29 cellular contexts compared by ENCODE assay signal in genomic region chr20:19727251-19727847, GRCh38. TPM values are rescaled to one million over a fixed set of nuclear protein-coding genes. Genes with fewer than 3 reads are reported as not detected.
"Had no signal": no experiment of that assay in that cellular context is flagged by ENCODE, and none has a peak within 500 bp of the region (broad histone marks: within the 10 kb centered on the region; RNA-seq: fewer than 3 reads in every experiment).

No MANE protein-coding gene starts in this region.

- H3K4me2 ChIP-seq: hepatocyte, neural progenitor cell, smooth muscle cell had no signal

- H3K27me3 Mint-ChIP-seq: naive B cell; natural killer cell treated with Interleukin-12 subunit alpha and Interleukin-12 subunit beta and Interleukin-15 and Interleukin-18, amount 100 ng/mL, for 72 hours had no signal

- H3K27ac ChIP-seq: colonic mucosa, esophagus squamous epithelium, heart left ventricle, hepatocyte, left lung, neural progenitor cell, prostate gland, right atrium auricular region, testis, tibial artery, upper lobe of left lung had no signal

- DNase-seq: colonic mucosa; dermis blood vessel endothelial cell; effector memory CD8-positive, alpha-beta T cell; erythroblast; esophagus squamous epithelium; foreskin melanocyte; heart left ventricle; left cardiac atrium; left lung; mesenchymal stem cell; mucosa of descending colon; naive B cell; stimulated activated CD4-positive, alpha-beta T cell treated with anti-CD3 and anti-CD28 coated beads, Interleukin-12 subunit alpha, Interleukin-12 subunit beta, amount 100 ng/mL, for 4 hours; stimulated activated CD4-positive, alpha-beta T cell treated with anti-CD3 and anti-CD28 coated beads, Interleukin-1b, Interleukin-23, amount 100 ng/mL, for 48 hours; stimulated activated CD4-positive, alpha-beta T cell treated with anti-CD3 and anti-CD28 coated beads, Interleukin-4, amount 100 ng/mL, for 1 hour; stimulated activated CD8-positive, alpha-beta memory T cell treated with anti-CD3 and anti-CD28 coated beads, Interleukin-4, amount 100 ng/mL, for 48 hours; stimulated activated naive CD8-positive, alpha-beta T cell treated with anti-CD3 and anti-CD28 coated beads, Interleukin-15, Interleukin-2, amounts not matched to agents 100 U/mL and 50 U/mL, for 24 hours; substantia nigra; testis; tibial artery; upper lobe of left lung had no signal

- H3K4me3 Mint-ChIP-seq: effector memory CD8-positive, alpha-beta T cell; mesothelial cell of epicardium; natural killer cell treated with Interleukin-12 subunit alpha and Interleukin-12 subunit beta and Interleukin-15 and Interleukin-18, amount 100 ng/mL, for 72 hours; neural progenitor cell had no signal

- H2AFZ ChIP-seq: hepatocyte, neural progenitor cell had no signal

- H3K27me3 ChIP-seq: colonic mucosa, esophagus squamous epithelium, heart left ventricle, hepatocyte, left lung, neural progenitor cell, right atrium auricular region, testis, tibial artery, upper lobe of left lung had no signal

- H3K36me3 ChIP-seq: colonic mucosa, esophagus squamous epithelium, heart left ventricle, left lung, neural progenitor cell, prostate gland, right atrium auricular region, upper lobe of left lung had no signal

- H3K36me3 Mint-ChIP-seq: mesothelial cell of epicardium; naive B cell; natural killer cell treated with Interleukin-12 subunit alpha and Interleukin-12 subunit beta and Interleukin-15 and Interleukin-18, amount 100 ng/mL, for 72 hours; neural progenitor cell had no signal

- H3K79me2 ChIP-seq: hepatocyte had no signal

- H3K27ac Mint-ChIP-seq: effector memory CD8-positive, alpha-beta T cell; mesothelial cell of epicardium; naive B cell; natural killer cell treated with Interleukin-12 subunit alpha and Interleukin-12 subunit beta and Interleukin-15 and Interleukin-18, amount 100 ng/mL, for 72 hours; neural progenitor cell had no signal

- H3K9ac ChIP-seq: neural progenitor cell had no signal

- H3K9me3 ChIP-seq: colonic mucosa, esophagus squamous epithelium, heart left ventricle, left lung, mucosa of descending colon, prostate gland, right atrium auricular region, testis, tibial artery, upper lobe of left lung had no signal

- H3K4me3 ChIP-seq: colonic mucosa, esophagus squamous epithelium, heart left ventricle, hepatocyte, left lung, mucosa of descending colon, neural progenitor cell, prostate gland, right atrium auricular region, smooth muscle cell, testis, tibial artery, upper lobe of left lung had no signal

- ATAC-seq: effector memory CD8-positive, alpha-beta T cell; heart left ventricle; left cardiac atrium; left lung; mucosa of descending colon; natural killer cell treated with Interleukin-12 subunit alpha and Interleukin-12 subunit beta and Interleukin-15 and Interleukin-18, amount 100 ng/mL, for 72 hours; sciatic nerve; stimulated activated naive CD8-positive, alpha-beta T cell treated with anti-CD3 and anti-CD28 coated beads, Interleukin-15, Interleukin-2, amounts not matched to agents 100 U/mL and 50 U/mL, for 24 hours had no signal

- H3K4me1 ChIP-seq: colonic mucosa, heart left ventricle, left lung, neural progenitor cell, prostate gland, right atrium auricular region, testis, upper lobe of left lung had no signal

- H3K9me3 Mint-ChIP-seq: effector memory CD8-positive, alpha-beta T cell; mesothelial cell of epicardium; naive B cell; natural killer cell treated with Interleukin-12 subunit alpha and Interleukin-12 subunit beta and Interleukin-15 and Interleukin-18, amount 100 ng/mL, for 72 hours; neural progenitor cell had no signal

RNA-seq across cellular contexts. Expression of gene RIN2, which starts 30.7 kb away (rescaled TPM):
- total RNA-seq: natural killer cell treated with Interleukin-12 subunit alpha and Interleukin-12 subunit beta and Interleukin-15 and Interleukin-18, amount 100 ng/mL, for 72 hours had no signal
